Comparison of ENCODE assay signal across 29 cellular contexts in the genomic region with DNA sequence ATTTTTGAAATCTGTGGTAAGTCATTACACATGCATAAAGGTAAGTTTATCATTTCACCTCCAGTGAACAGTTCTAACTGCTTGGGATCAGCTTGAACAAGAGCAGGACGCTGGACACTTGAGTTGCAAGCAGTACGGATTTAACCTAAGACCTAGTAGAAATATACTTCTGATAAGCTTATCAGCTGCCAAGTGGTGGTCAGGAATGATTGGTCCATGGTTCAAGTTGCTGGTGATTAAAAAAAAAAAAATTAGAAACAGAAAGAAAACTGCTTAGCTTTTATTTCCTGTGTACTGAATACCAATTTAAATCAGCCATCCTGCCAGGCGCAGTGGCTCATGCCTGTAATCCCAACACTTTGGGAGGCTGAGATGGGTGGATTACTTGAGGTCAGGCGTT.
"Had no signal": no experiment of that assay in that cellular context is flagged by ENCODE, and none has a peak within 500 bp of the region (broad histone marks: within the 10 kb centered on the region; RNA-seq: fewer than 3 reads in every experiment).

No MANE protein-coding gene starts in this region.

- H2AFZ ChIP-seq: hepatocyte had no signal

- H3K27ac Mint-ChIP-seq: activated T-helper 2 cell treated with anti-CD3 and anti-CD28 coated beads, Interferon-gamma antibody, Interleukin-2, Interleukin-4, amounts not matched to agents 10 μg/mL and 5 μg/mL and 100 μg/mL, durations not matched to agents 14 hours and 24 hours and 36 hours; T-helper 1 cell treated with Interleukin-12 subunit alpha and Interleukin-12 subunit beta and Interleukin-4 antibody, amounts not matched to agents 30 μg/mL and 1 μg/mL, for 36 hours had no signal

- DNase-seq: activated CD4-positive, alpha-beta T cell treated with anti-CD3 and anti-CD28 coated beads for 4 hours; activated CD4-positive, alpha-beta T cell treated with anti-CD3 and anti-CD28 coated beads, Interleukin-2, amount 50 U/mL, for 48 hours; activated CD8-positive, alpha-beta memory T cell treated with anti-CD3 and anti-CD28 coated beads, Interleukin-2, amount 50 U/mL, for 48 hours; activated naive CD4-positive, alpha-beta T cell; activated T-cell treated with anti-CD3 and anti-CD28 coated beads, Interleukin-2, amount 50 U/mL, for 4 hours; brain microvascular endothelial cell; central memory CD4-positive, alpha-beta T cell; effector memory CD4-positive, alpha-beta T cell; glutamatergic neuron; immature natural killer cell; lower lobe of right lung; nephron progenitor cell; pancreas; psoas muscle; right cardiac atrium; stimulated activated CD4-positive, alpha-beta T cell treated with anti-CD3 and anti-CD28 coated beads, Interleukin-12 subunit alpha, Interleukin-12 subunit beta, amount 100 ng/mL, for 4 hours; stimulated activated CD4-positive, alpha-beta T cell treated with anti-CD3 and anti-CD28 coated beads, Interleukin-4, amount 100 ng/mL, for 4 hours; substantia nigra; thyroid gland had no signal

- H3K4me1 ChIP-seq: lower lobe of right lung, psoas muscle, thyroid gland had no signal

- H3K4me2 ChIP-seq: hepatocyte had no signal

- H3K9me3 Mint-ChIP-seq: activated T-cell treated with anti-CD3 and anti-CD28 coated beads, Interleukin-2, amount 50 U/mL, for 4 hours; activated T-helper 2 cell treated with anti-CD3 and anti-CD28 coated beads, Interferon-gamma antibody, Interleukin-2, Interleukin-4, amounts not matched to agents 10 μg/mL and 5 μg/mL and 100 μg/mL, durations not matched to agents 14 hours and 24 hours and 36 hours; immature natural killer cell; nephron progenitor cell; stimulated activated naive CD8-positive, alpha-beta T cell treated with anti-CD3 and anti-CD28 coated beads, Interleukin-15, Interleukin-2, amounts not matched to agents 100 ng/mL and 50 ng/mL, for 24 hours; T-helper 1 cell treated with Interleukin-12 subunit alpha and Interleukin-12 subunit beta and Interleukin-4 antibody, amounts not matched to agents 30 μg/mL and 1 μg/mL, for 36 hours; WTC11 had no signal

- H3K36me3 Mint-ChIP-seq: WTC11 had no signal

- H3K36me3 ChIP-seq: brain microvascular endothelial cell, lower lobe of right lung, pancreas, thyroid gland had no signal

- H3K27me3 Mint-ChIP-seq: stimulated activated naive CD8-positive, alpha-beta T cell treated with anti-CD3 and anti-CD28 coated beads, Interleukin-15, Interleukin-2, amounts not matched to agents 100 ng/mL and 50 ng/mL, for 24 hours had no signal

- H3K4me3 ChIP-seq: ascending aorta, hepatocyte, lower lobe of right lung, pancreas, psoas muscle, thyroid gland had no signal

- H3K4me3 Mint-ChIP-seq: activated T-cell treated with anti-CD3 and anti-CD28 coated beads, Interleukin-2, amount 50 U/mL, for 4 hours; nephron progenitor cell; stimulated activated naive CD8-positive, alpha-beta T cell treated with anti-CD3 and anti-CD28 coated beads, Interleukin-15, Interleukin-2, amounts not matched to agents 100 ng/mL and 50 ng/mL, for 24 hours; T-helper 1 cell treated with Interleukin-12 subunit alpha and Interleukin-12 subunit beta and Interleukin-4 antibody, amounts not matched to agents 30 μg/mL and 1 μg/mL, for 36 hours; WTC11 had no signal

- H3K9me3 ChIP-seq: ascending aorta, lower lobe of right lung, pancreas, psoas muscle, thyroid gland had no signal

- H3K27ac ChIP-seq: brain microvascular endothelial cell, hepatocyte, lower lobe of right lung, pancreas, psoas muscle, thyroid gland had no signal

- ATAC-seq: esophagus mucosa, left lobe of liver, lower lobe of right lung, pancreas, psoas muscle, right cardiac atrium had no signal

- H3K79me2 ChIP-seq: hepatocyte had no signal

- H3K27me3 ChIP-seq: ascending aorta, brain microvascular endothelial cell, hepatocyte, pancreas, thyroid gland had no signal

- FAIRE-seq: colon, frontal cortex, pancreas had no signal

- H3K4me1 Mint-ChIP-seq: nephron progenitor cell had no signal
